Comparison of ENCODE assay signal across 9 cellular contexts in the genomic region with DNA sequence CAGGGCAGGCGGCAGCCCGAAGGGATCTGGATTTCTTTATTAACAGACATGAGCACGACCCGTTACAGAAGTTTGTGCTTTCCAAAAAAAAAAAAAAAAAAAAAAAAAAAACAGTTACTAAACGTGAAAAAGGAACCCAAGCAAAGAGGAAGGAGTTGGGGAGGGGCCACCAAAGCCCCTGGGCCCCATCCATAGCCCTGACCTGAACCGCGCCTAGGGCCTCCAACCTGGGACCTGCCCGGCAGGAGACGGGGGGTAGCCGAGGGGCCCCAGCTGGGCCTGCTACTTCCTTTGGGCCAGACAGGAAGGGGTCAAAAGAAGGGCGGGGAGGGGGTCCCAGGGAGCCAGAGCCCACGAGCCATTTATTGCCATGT. TPM values are rescaled to one million over a fixed set of nuclear protein-coding genes. Genes with fewer than 3 reads are reported as not detected.
DNase-seq lines count a peak whose midpoint lies in the region; ATAC-seq, FAIRE-seq and TF ChIP-seq lines count a peak whose summit lies in the region.
"Had no signal": no experiment of that assay in that cellular context is flagged by ENCODE, and none has a peak within 500 bp of the region (broad histone marks: within the 10 kb centered on the region; RNA-seq: fewer than 3 reads in every experiment).

No MANE protein-coding gene starts in this region.

- peaks cover 24% of the 10 kb centered on the region for H3K4me1 Mint-ChIP-seq in GM23338
- peaks cover 14% of the 10 kb centered on the region for H3K4me1 Mint-ChIP-seq in activated naive CD8-positive, alpha-beta T cell treated with anti-CD3 and anti-CD28 coated beads, Interleukin-2, amount 10 ng/mL, durations not matched to agents 7 days and 5 days
- peaks cover 16 to 36% (median 28%) of the 10 kb centered on the region in 4 donors for H3K4me1 Mint-ChIP-seq in naive thymus-derived CD8-positive, alpha-beta T cell
- H3K4me1 Mint-ChIP-seq in activated T-helper 2 cell treated with anti-CD3 and anti-CD28 coated beads, Interferon-gamma antibody, Interleukin-2, Interleukin-4, amounts not matched to agents 10 μg/mL and 5 μg/mL and 100 μg/mL, durations not matched to agents 14 hours and 24 hours and 36 hours (ENCODE audit: low read depth), result peaks cover 20% of the 10 kb centered on the region

- H3K9me3 Mint-ChIP-seq in GM23338, result peaks cover 3% of the 10 kb centered on the region; the same call in 2 of the 3 replicates
- H3K9me3 Mint-ChIP-seq in activated naive CD8-positive, alpha-beta T cell treated with anti-CD3 and anti-CD28 coated beads, Interleukin-2, amount 10 ng/mL, durations not matched to agents 7 days and 5 days, result no peaks in the 10 kb centered on the region
- H3K9me3 Mint-ChIP-seq in naive thymus-derived CD8-positive, alpha-beta T cell, result no peaks in the 10 kb centered on the region
- no peaks in the 10 kb centered on the region for H3K9me3 Mint-ChIP-seq in activated T-helper 2 cell treated with anti-CD3 and anti-CD28 coated beads, Interferon-gamma antibody, Interleukin-2, Interleukin-4, amounts not matched to agents 10 μg/mL and 5 μg/mL and 100 μg/mL, durations not matched to agents 14 hours and 24 hours and 36 hours

- peaks cover 52% of the 10 kb centered on the region for H3F3A ChIP-seq in GM23338 (replicated peaks; ENCODE audit: low read depth)

- peaks cover 43% of the 10 kb centered on the region for H3K36me3 Mint-ChIP-seq in GM23338 (ENCODE audit: low read depth)
- peaks cover 6% of the 10 kb centered on the region for H3K36me3 Mint-ChIP-seq in activated naive CD8-positive, alpha-beta T cell treated with anti-CD3 and anti-CD28 coated beads, Interleukin-2, amount 10 ng/mL, durations not matched to agents 7 days and 5 days
- H3K36me3 Mint-ChIP-seq in naive thymus-derived CD8-positive, alpha-beta T cell, result peaks cover 0 to 3% (median 0%) of the 10 kb centered on the region in 3 donors
- peaks cover 2% of the 10 kb centered on the region for H3K36me3 Mint-ChIP-seq in activated T-helper 2 cell treated with anti-CD3 and anti-CD28 coated beads, Interferon-gamma antibody, Interleukin-2, Interleukin-4, amounts not matched to agents 10 μg/mL and 5 μg/mL and 100 μg/mL, durations not matched to agents 14 hours and 24 hours and 36 hours (ENCODE audit: low read depth)

- TF ChIP-seq CTCF in A549 (IDR thresholded peaks at IDR 0.05) (no peak; the same call in 2 of the 3 replicates), GM23338 (conservative IDR thresholded peaks at IDR 0.05; ENCODE audit: low read depth in 2 of 2) (no peak)

- peak overlapping the region; percentile 78; the same call in 2 of the 3 replicates for H3K4me3 Mint-ChIP-seq in GM23338
- H3K4me3 Mint-ChIP-seq in activated naive CD8-positive, alpha-beta T cell treated with anti-CD3 and anti-CD28 coated beads, Interleukin-2, amount 10 ng/mL, durations not matched to agents 7 days and 5 days, result peak overlapping the region; percentile 85
- peak overlapping the region in 9 of 10 donors; percentile 79 to 94 (median 88) for H3K4me3 Mint-ChIP-seq in naive thymus-derived CD8-positive, alpha-beta T cell
- H3K4me3 Mint-ChIP-seq in activated T-helper 2 cell treated with anti-CD3 and anti-CD28 coated beads, Interferon-gamma antibody, Interleukin-2, Interleukin-4, amounts not matched to agents 10 μg/mL and 5 μg/mL and 100 μg/mL, durations not matched to agents 14 hours and 24 hours and 36 hours (ENCODE audit: low read depth), result no peak overlapping the region

- peaks cover 48% of the 10 kb centered on the region for H3K27me3 Mint-ChIP-seq in GM23338 (ENCODE audit: insufficient read depth, low read depth, poor library complexity)
- H3K27me3 Mint-ChIP-seq in activated naive CD8-positive, alpha-beta T cell treated with anti-CD3 and anti-CD28 coated beads, Interleukin-2, amount 10 ng/mL, durations not matched to agents 7 days and 5 days, result peaks cover 6% of the 10 kb centered on the region
- H3K27me3 Mint-ChIP-seq in naive thymus-derived CD8-positive, alpha-beta T cell, result no peaks in the 10 kb centered on the region
- H3K27me3 Mint-ChIP-seq in activated T-helper 2 cell treated with anti-CD3 and anti-CD28 coated beads, Interferon-gamma antibody, Interleukin-2, Interleukin-4, amounts not matched to agents 10 μg/mL and 5 μg/mL and 100 μg/mL, durations not matched to agents 14 hours and 24 hours and 36 hours (ENCODE audit: low read depth), result peaks cover 8% of the 10 kb centered on the region

- H3K27ac ChIP-seq in A549, result peak overlapping the region in 1 of 2 experiments; percentile 22; a peak in 1 of 6 replicates
- peak overlapping the region; percentile 87 for H3K27ac ChIP-seq in GM23338 (ENCODE audit: low read depth)
- H3K27ac ChIP-seq: SJSA1 had no signal

- 33% methylated on average over 12 of the region's 12 CpGs for WGBS in A549 (ENCODE audit: missing lambda C conversion rate)

- ATAC-seq in A549 (no peak), GM23338 (no peak)
- ATAC-seq in activated naive CD8-positive, alpha-beta T cell treated with anti-CD3 and anti-CD28 coated beads, Interleukin-2, amount 10 ng/mL, durations not matched to agents 7 days and 5 days (ENCODE audit: low read depth), result no peak
- no peak for ATAC-seq in naive thymus-derived CD8-positive, alpha-beta T cell

- no peaks in the 10 kb centered on the region for H3K9me3 ChIP-seq in A549

- FAIRE-seq in A549 (lab: Jason Lieb, UNC), result no peak

- TF ChIP-seq POLR2A in A549 (IDR thresholded peaks at IDR 0.05; ENCODE audit: low read length), result no peak

- no peaks in the 10 kb centered on the region for H3K9me2 ChIP-seq in GM23338 (ENCODE audit: insufficient read depth)

- H3K79me2 ChIP-seq in GM23338 (replicated peaks; ENCODE audit: insufficient read depth), result no peaks in the 10 kb centered on the region; the same call in 1 of the 2 replicates

- no peak for TF ChIP-seq EP300 in A549 (IDR thresholded peaks at IDR 0.05)

- H3K4me3 ChIP-seq in A549 (no peak overlapping the region), GM23338 (0 out of 2 replicates have a peak overlapping the region, but pooled peaks have one; percentile 21)
- H3K4me3 ChIP-seq: SJSA1 had no signal

- CTCF ChIA-PET in A549 (lab: Yijun Ruan, JAX), result interaction anchor here (0.6 to 25.5 kb wide), 14 partner anchors 9 to 197 kb away, joined by 3 to 871 read pairs (median 7); partner anchors contain the start of genes DBN1, F12, GRK6 and PDLIM7

- intact Hi-C loops in activated T-helper 2 cell treated with anti-CD3 and anti-CD28 coated beads, Interferon-gamma antibody, Interleukin-2, Interleukin-4, amounts not matched to agents 10 μg/mL and 5 μg/mL and 100 μg/mL, durations not matched to agents 14 hours and 24 hours and 36 hours (cut with micrococcal nuclease), result loop anchor here (1.0 kb wide), 3 partner anchors 27 to 53 kb away; partner anchors contain the start of gene PDLIM7

- H2AFZ ChIP-seq in GM23338, result no peak overlapping the region

- H4K20me1 ChIP-seq in GM23338 (replicated peaks; ENCODE audit: insufficient read depth), result peaks cover 21% of the 10 kb centered on the region

- DNase-seq in A549 (ENCODE audit: low read depth in 1 of 2, low spot score in 1 of 2) (no peak), GM23338 (ENCODE audit: low spot score) (no peak), ureter (ENCODE audit: low spot score) (no peak), NCI-H748 (lab: John Stamatoyannopoulos, UW; ENCODE audit: unreplicated experiment) (no peak)
- DNase-seq in activated naive CD8-positive, alpha-beta T cell treated with anti-CD3 and anti-CD28 coated beads, Interleukin-2, amount 10 ng/mL, durations not matched to agents 7 days and 5 days, result no peak
- DNase-seq in naive thymus-derived CD8-positive, alpha-beta T cell, result no peak
- no peak for DNase-seq in activated T-helper 2 cell treated with anti-CD3 and anti-CD28 coated beads, Interferon-gamma antibody, Interleukin-2, Interleukin-4, amounts not matched to agents 10 μg/mL and 5 μg/mL and 100 μg/mL, durations not matched to agents 14 hours and 24 hours and 36 hours (ENCODE audit: low spot score)
- no peak for DNase-seq in stimulated activated CD4-positive, alpha-beta T cell treated with anti-CD3 and anti-CD28 coated beads, Interleukin-4, amount 100 ng/mL, for 1 hour

- H3K36me3 ChIP-seq in GM23338 (ENCODE audit: insufficient read depth), result peaks cover 20% of the 10 kb centered on the region

- 0 out of 2 replicates have a peak overlapping the region, but pooled peaks have one; percentile 62 for H3K27ac Mint-ChIP-seq in GM23338
- H3K27ac Mint-ChIP-seq in activated naive CD8-positive, alpha-beta T cell treated with anti-CD3 and anti-CD28 coated beads, Interleukin-2, amount 10 ng/mL, durations not matched to agents 7 days and 5 days, result peak overlapping the region; percentile 87
- peak overlapping the region in 8 of 10 donors; percentile 75 to 98 (median 95) for H3K27ac Mint-ChIP-seq in naive thymus-derived CD8-positive, alpha-beta T cell
- H3K27ac Mint-ChIP-seq in activated T-helper 2 cell treated with anti-CD3 and anti-CD28 coated beads, Interferon-gamma antibody, Interleukin-2, Interleukin-4, amounts not matched to agents 10 μg/mL and 5 μg/mL and 100 μg/mL, durations not matched to agents 14 hours and 24 hours and 36 hours, result no peak overlapping the region

- peaks cover 19% of the 10 kb centered on the region for H3K27me3 ChIP-seq in GM23338 (ENCODE audit: insufficient read depth)
- H3K27me3 ChIP-seq: SJSA1 had no signal

- H3K4me1 ChIP-seq in A549, result peaks cover 10% of the 10 kb centered on the region
- peaks cover 19% of the 10 kb centered on the region for H3K4me1 ChIP-seq in GM23338 (ENCODE audit: insufficient read depth)

- no peak for TF ChIP-seq RAD21 in A549 (conservative IDR thresholded peaks at IDR 0.05 in 1 of 2, IDR thresholded peaks at IDR 0.05 in 1 of 2)

- POLR2A ChIA-PET in A549 (lab: Yijun Ruan, JAX), result interaction anchor here (1.1 kb wide), 1 partner anchor 41 kb away, joined by 4 read pairs; the partner anchor contains the start of gene PDLIM7
- POLR2A ChIA-PET in activated naive CD8-positive, alpha-beta T cell treated with anti-CD3 and anti-CD28 coated beads, Interleukin-2, amount 10 ng/mL, durations not matched to agents 7 days and 5 days (lab: Charles Lee), result interaction anchor here (1.4 to 6.8 kb wide), 5 partner anchors 14 to 53 kb away, joined by 5 to 109 read pairs (median 17); partner anchors contain the start of gene PDLIM7
- POLR2A ChIA-PET in naive thymus-derived CD8-positive, alpha-beta T cell (lab: Charles Lee), result interaction anchor here (1.5 to 25.4 kb wide), 6 partner anchors 13 to 141 kb away, joined by 5 to 1530 read pairs (median 72); partner anchors contain the start of genes DBN1, F12, GRK6 and PDLIM7

- H3K4me2 ChIP-seq in A549, result peak overlapping the region; percentile 37
- H3K4me2 ChIP-seq in GM23338, result peak overlapping the region; percentile 60

RNA-seq across cellular contexts. Expression of gene PRR7, which starts 10.0 kb away (rescaled TPM):
- polyA plus RNA-seq in A549 (2011; rRNA removed) (1.8 and 2.2 TPM in 2 replicates), A549 (2017; fragmentation: RNase III; extraction: RNeasy Plus Mini Kit Qiagen cat#74134 plus additional on column Dnase treatment) (11.0 to 12.1 TPM (median 11.2 TPM) in 3 replicates), GM23338 (2016; fragmentation: Nextera tagmentation; extraction: Ambion mirVana) (7.6 and 7.7 TPM in 2 replicates)
- polyA plus RNA-seq in A549 (2012; cell fraction: cytosol; rRNA removed), result 25.9 and 43.4 TPM in 2 replicates
- 39.8 and 85.8 TPM in 2 replicates for polyA plus RNA-seq in A549 (2012; cell fraction: nucleus; rRNA removed)
- 0.58 and 0.95 TPM in 2 replicates for polyA minus RNA-seq in A549 (2011; rRNA and poly(A)+ RNA removed)
- 6.4 and 9.7 TPM in 2 replicates for total RNA-seq in GM23338 (2014; rRNA removed; shearing (Covaris generic))
- 10 to 100 TPM; 10.0 to 10.6 TPM for total RNA-seq in activated naive CD8-positive, alpha-beta T cell treated with anti-CD3 and anti-CD28 coated beads, Interleukin-2, amount 10 ng/mL, durations not matched to agents 7 days and 5 days
- 1 to 10 TPM; 7.6 to 7.7 TPM for total RNA-seq in naive thymus-derived CD8-positive, alpha-beta T cell
- polyA plus RNA-seq in naive thymus-derived CD8-positive, alpha-beta T cell, result 10 to 100 TPM; 14.6 to 21.6 (median 20.6) TPM
- total RNA-seq in ureter, result 2.6 TPM
- 12.1 and 13.0 TPM in 2 replicates for total RNA-seq in activated T-helper 2 cell treated with anti-CD3 and anti-CD28 coated beads, Interferon-gamma antibody, Interleukin-2, Interleukin-4, amounts not matched to agents 10 μg/mL and 5 μg/mL and 100 μg/mL, durations not matched to agents 14 hours and 24 hours and 36 hours

RNA-seq across cellular contexts. Expression of gene DBN1, which starts 16.9 kb away (rescaled TPM):
- 32.6 and 47.7 TPM in 2 replicates for polyA plus RNA-seq in A549 (2011; rRNA removed)
- polyA plus RNA-seq in A549 (2012; cell fraction: cytosol; rRNA removed), result 33.1 and 34.4 TPM in 2 replicates
- polyA plus RNA-seq in A549 (2012; cell fraction: nucleus; rRNA removed), result 374 and 488 TPM in 2 replicates
- polyA plus RNA-seq in A549 (2017; fragmentation: RNase III; extraction: RNeasy Plus Mini Kit Qiagen cat#74134 plus additional on column Dnase treatment), result 92.4 to 118 TPM (median 107 TPM) in 3 replicates
- polyA minus RNA-seq in A549 (2011; rRNA and poly(A)+ RNA removed), result 50.2 and 52.4 TPM in 2 replicates
- 242 and 290 TPM in 2 replicates for total RNA-seq in GM23338 (2014; rRNA removed; shearing (Covaris generic))
- polyA plus RNA-seq in GM23338 (2016; fragmentation: Nextera tagmentation; extraction: Ambion mirVana), result 102 and 106 TPM in 2 replicates
- 10 to 100 TPM; 82.5 to 87.0 TPM for total RNA-seq in activated naive CD8-positive, alpha-beta T cell treated with anti-CD3 and anti-CD28 coated beads, Interleukin-2, amount 10 ng/mL, durations not matched to agents 7 days and 5 days
- total RNA-seq in naive thymus-derived CD8-positive, alpha-beta T cell, result 10 to 100 TPM; 57.0 to 62.9 TPM
- 10 to 100 TPM; 20.5 to 25.3 (median 21.8) TPM for polyA plus RNA-seq in naive thymus-derived CD8-positive, alpha-beta T cell
- total RNA-seq in ureter, result 41.5 TPM
- total RNA-seq in activated T-helper 2 cell treated with anti-CD3 and anti-CD28 coated beads, Interferon-gamma antibody, Interleukin-2, Interleukin-4, amounts not matched to agents 10 μg/mL and 5 μg/mL and 100 μg/mL, durations not matched to agents 14 hours and 24 hours and 36 hours, result 28.7 and 32.9 TPM in 2 replicates

RNA-seq across cellular contexts. Expression of gene GRK6, which starts 30.1 kb away (rescaled TPM):
- polyA plus RNA-seq in A549 (2011; rRNA removed) (16.5 and 20.1 TPM in 2 replicates), A549 (2017; fragmentation: RNase III; extraction: RNeasy Plus Mini Kit Qiagen cat#74134 plus additional on column Dnase treatment) (26.3 to 28.8 TPM (median 26.8 TPM) in 3 replicates), GM23338 (2016; fragmentation: Nextera tagmentation; extraction: Ambion mirVana) (13.0 and 18.7 TPM in 2 replicates)
- 37.0 and 37.1 TPM in 2 replicates for polyA plus RNA-seq in A549 (2012; cell fraction: cytosol; rRNA removed)
- 34.5 and 40.9 TPM in 2 replicates for polyA plus RNA-seq in A549 (2012; cell fraction: nucleus; rRNA removed)
- polyA minus RNA-seq in A549 (2011; rRNA and poly(A)+ RNA removed), result 21.1 and 30.2 TPM in 2 replicates
- 37.2 and 56.8 TPM in 2 replicates for total RNA-seq in GM23338 (2014; rRNA removed; shearing (Covaris generic))
- total RNA-seq in activated naive CD8-positive, alpha-beta T cell treated with anti-CD3 and anti-CD28 coated beads, Interleukin-2, amount 10 ng/mL, durations not matched to agents 7 days and 5 days, result 100 to 1,000 TPM; 181 to 186 TPM
- 100 to 1,000 TPM; 176 to 181 TPM for total RNA-seq in naive thymus-derived CD8-positive, alpha-beta T cell
- 100 to 1,000 TPM in 2 of 3 donors, 10 to 100 TPM in 1; 83.1 to 204 (median 104) TPM for polyA plus RNA-seq in naive thymus-derived CD8-positive, alpha-beta T cell
- 30.8 TPM for total RNA-seq in ureter
- 131 and 134 TPM in 2 replicates for total RNA-seq in activated T-helper 2 cell treated with anti-CD3 and anti-CD28 coated beads, Interferon-gamma antibody, Interleukin-2, Interleukin-4, amounts not matched to agents 10 μg/mL and 5 μg/mL and 100 μg/mL, durations not matched to agents 14 hours and 24 hours and 36 hours

RNA-seq across cellular contexts. Expression of gene PDLIM7, which starts 40.8 kb away (rescaled TPM):
- polyA plus RNA-seq in A549 (2011; rRNA removed), result 26.1 and 30.7 TPM in 2 replicates
- polyA plus RNA-seq in A549 (2012; cell fraction: cytosol; rRNA removed), result 91.5 and 139 TPM in 2 replicates
- polyA plus RNA-seq in A549 (2012; cell fraction: nucleus; rRNA removed), result 252 and 329 TPM in 2 replicates
- polyA plus RNA-seq in A549 (2017; fragmentation: RNase III; extraction: RNeasy Plus Mini Kit Qiagen cat#74134 plus additional on column Dnase treatment), result 120 to 141 TPM (median 124 TPM) in 3 replicates
- polyA minus RNA-seq in A549 (2011; rRNA and poly(A)+ RNA removed), result 22.0 and 27.9 TPM in 2 replicates
- 73.0 and 94.7 TPM in 2 replicates for total RNA-seq in GM23338 (2014; rRNA removed; shearing (Covaris generic))
- polyA plus RNA-seq in GM23338 (2016; fragmentation: Nextera tagmentation; extraction: Ambion mirVana), result 128 TPM in 2 replicates
- 10 to 100 TPM; 51.6 to 60.6 TPM for total RNA-seq in activated naive CD8-positive, alpha-beta T cell treated with anti-CD3 and anti-CD28 coated beads, Interleukin-2, amount 10 ng/mL, durations not matched to agents 7 days and 5 days
- total RNA-seq in naive thymus-derived CD8-positive, alpha-beta T cell, result 10 to 100 TPM; 16.7 to 19.1 TPM
- polyA plus RNA-seq in naive thymus-derived CD8-positive, alpha-beta T cell, result 1 to 10 TPM; 4.3 to 5.8 (median 5.3) TPM
- total RNA-seq in ureter, result 218 TPM
- total RNA-seq in activated T-helper 2 cell treated with anti-CD3 and anti-CD28 coated beads, Interferon-gamma antibody, Interleukin-2, Interleukin-4, amounts not matched to agents 10 μg/mL and 5 μg/mL and 100 μg/mL, durations not matched to agents 14 hours and 24 hours and 36 hours, result 85.4 and 86.9 TPM in 2 replicates

RNA-seq across cellular contexts. Expression of gene F12, which starts 47.2 kb away (rescaled TPM):
- 5.3 TPM in 2 replicates for polyA plus RNA-seq in A549 (2011; rRNA removed)
- polyA plus RNA-seq in A549 (2012; cell fraction: cytosol; rRNA removed), result 18.4 and 25.5 TPM in 2 replicates
- 16.0 and 36.1 TPM in 2 replicates for polyA plus RNA-seq in A549 (2012; cell fraction: nucleus; rRNA removed)
- polyA plus RNA-seq in A549 (2017; fragmentation: RNase III; extraction: RNeasy Plus Mini Kit Qiagen cat#74134 plus additional on column Dnase treatment), result 14.3 to 15.5 TPM (median 14.5 TPM) in 3 replicates
- 2.2 and 2.8 TPM in 2 replicates for polyA minus RNA-seq in A549 (2011; rRNA and poly(A)+ RNA removed)
- total RNA-seq in GM23338 (2014; rRNA removed; shearing (Covaris generic)), result 2.6 and 2.9 TPM in 2 replicates
- 8.0 and 8.1 TPM in 2 replicates for polyA plus RNA-seq in GM23338 (2016; fragmentation: Nextera tagmentation; extraction: Ambion mirVana)
- 1 to 10 TPM; 2.2 to 2.8 TPM for total RNA-seq in activated naive CD8-positive, alpha-beta T cell treated with anti-CD3 and anti-CD28 coated beads, Interleukin-2, amount 10 ng/mL, durations not matched to agents 7 days and 5 days
- total RNA-seq in naive thymus-derived CD8-positive, alpha-beta T cell, result not detected
- under 1 TPM; 0.21 to 0.26 (median 0.25) TPM for polyA plus RNA-seq in naive thymus-derived CD8-positive, alpha-beta T cell
- total RNA-seq in ureter, result 1.3 TPM
- 3.5 and 5.8 TPM in 2 replicates for total RNA-seq in activated T-helper 2 cell treated with anti-CD3 and anti-CD28 coated beads, Interferon-gamma antibody, Interleukin-2, Interleukin-4, amounts not matched to agents 10 μg/mL and 5 μg/mL and 100 μg/mL, durations not matched to agents 14 hours and 24 hours and 36 hours
